ENCODE assay signal across 9 cellular contexts in the genomic region with DNA sequence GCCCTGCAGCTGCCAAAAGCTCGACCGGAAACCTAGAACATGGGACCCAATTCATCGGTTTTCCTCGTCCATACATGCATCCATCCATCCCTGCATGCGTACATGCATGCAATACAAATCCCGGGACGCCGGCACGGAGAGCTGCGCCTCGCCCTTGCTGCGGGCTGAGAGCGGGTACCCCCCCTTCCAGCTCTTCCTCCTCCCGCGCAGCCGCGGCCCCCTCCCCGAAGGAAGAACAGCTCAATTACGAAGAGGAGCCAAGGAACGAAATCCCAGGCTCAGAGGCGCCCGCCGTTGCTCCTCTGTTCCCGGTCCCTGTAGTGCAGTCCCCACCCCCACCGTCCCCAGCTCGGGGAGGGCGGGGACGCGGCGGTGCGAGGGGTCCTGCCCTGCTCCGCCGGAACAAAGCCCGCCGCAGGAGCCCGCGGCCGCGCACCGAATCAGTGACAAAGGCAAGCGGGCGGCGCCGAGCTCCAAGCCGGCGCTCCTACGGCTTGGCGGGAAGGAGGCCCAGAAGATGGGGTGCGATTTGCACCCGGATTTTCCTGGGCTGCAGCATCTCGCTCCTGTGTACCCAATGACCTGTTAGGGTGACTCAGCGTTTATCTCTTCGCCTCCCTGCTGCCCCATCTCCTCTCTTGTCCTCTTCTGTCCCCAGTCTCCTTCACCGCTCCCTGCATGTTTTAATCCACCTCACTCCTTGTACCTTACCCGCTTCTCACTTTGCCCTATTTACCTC. TPM values are rescaled to one million over a fixed set of nuclear protein-coding genes. Genes with fewer than 3 reads are reported as not detected.
DNase-seq lines count a peak whose midpoint lies in the region; ATAC-seq and TF ChIP-seq lines count a peak whose summit lies in the region.
"Had no signal": no experiment of that assay in that cellular context is flagged by ENCODE, and none has a peak within 500 bp of the region (broad histone marks: within the 10 kb centered on the region; RNA-seq: fewer than 3 reads in every experiment).

No MANE protein-coding gene starts in this region.

- H2BK12ac ChIP-seq in neuronal stem cell (ENCODE audit: low read length), result peak overlapping the region; percentile 86

- peaks cover 5% of the 10 kb centered on the region for H3K4me1 Mint-ChIP-seq in endodermal cell
- peaks cover 13% of the 10 kb centered on the region for H3K4me1 Mint-ChIP-seq in activated T-cell treated with anti-CD3 and anti-CD28 coated beads, Interleukin-2, amount 50 U/mL, for 24 hours (ENCODE audit: low read depth)

- peak overlapping the region; percentile 95 for H2BK15ac ChIP-seq in neuronal stem cell (ENCODE audit: low read length)

- ATAC-seq in activated CD4-positive, CD25-positive, alpha-beta regulatory T cell treated with anti-CD3 and anti-CD28 coated beads, Interleukin-2, amount 50 U/mL, for 24 hours, result no peak

- no peaks in the 10 kb centered on the region for H3K9me3 Mint-ChIP-seq in endodermal cell
- no peaks in the 10 kb centered on the region for H3K9me3 Mint-ChIP-seq in activated T-cell treated with anti-CD3 and anti-CD28 coated beads, Interleukin-2, amount 50 U/mL, for 24 hours

- H2BK120ac ChIP-seq in neuronal stem cell (ENCODE audit: low read depth, low read length), result peak overlapping the region; percentile 35

- H3K18ac ChIP-seq in neuronal stem cell (ENCODE audit: low read length), result peak overlapping the region; percentile 98

- H3K79me1 ChIP-seq in neuronal stem cell (ENCODE audit: low read depth, low read length), result no peaks in the 10 kb centered on the region

- H3K27ac ChIP-seq in endodermal cell (ENCODE audit: low read depth, low read length) (peak overlapping the region; percentile 95), neuronal stem cell (replicated peaks; ENCODE audit: low read length) (peak overlapping the region; percentile 63), vagina (no peak overlapping the region)

- H3K4ac ChIP-seq in neuronal stem cell (ENCODE audit: low read length), result peak overlapping the region; percentile 43

- H3K4me3 Mint-ChIP-seq in endodermal cell, result peak overlapping the region; percentile 50
- H3K4me3 Mint-ChIP-seq in activated T-cell treated with anti-CD3 and anti-CD28 coated beads, Interleukin-2, amount 50 U/mL, for 24 hours, result no peak overlapping the region

- TF ChIP-seq CTCF in endodermal cell (conservative IDR thresholded peaks at IDR 0.05) (no peak), vagina (IDR thresholded peaks at IDR 0.05) (no peak)

- peak overlapping the region; percentile 72 for H3K4me3 ChIP-seq in endodermal cell (ENCODE audit: low read length)
- H3K4me3 ChIP-seq in neuronal stem cell (ENCODE audit: low read length in 2 of 2), result peak overlapping the region; percentile 82 to 83
- H3K4me3 ChIP-seq in vagina, result no peak overlapping the region

- H3K36me3 ChIP-seq in endodermal cell (ENCODE audit: control insufficient read depth, insufficient read depth, low read length), result no peaks in the 10 kb centered on the region
- peaks cover 0 to 17% of the 10 kb centered on the region in 2 donors for H3K36me3 ChIP-seq in neuronal stem cell (replicated peaks in 1 of 2; ENCODE audit: control insufficient read depth in 2 of 2, insufficient read depth in 2 of 2, low read length in 2 of 2)
- H3K36me3 ChIP-seq in vagina, result no peaks in the 10 kb centered on the region

- no peak overlapping the region for H2AFZ ChIP-seq in neuronal stem cell (ENCODE audit: low read length)

- peaks cover 95% of the 10 kb centered on the region for H3K27me3 Mint-ChIP-seq in endodermal cell (ENCODE audit: insufficient read depth)
- peaks cover 83% of the 10 kb centered on the region for H3K27me3 Mint-ChIP-seq in activated T-cell treated with anti-CD3 and anti-CD28 coated beads, Interleukin-2, amount 50 U/mL, for 24 hours

- peak overlapping the region; percentile 86 for H3K23ac ChIP-seq in neuronal stem cell (ENCODE audit: low read depth, low read length, poor library complexity)

- H2AK5ac ChIP-seq in neuronal stem cell (ENCODE audit: low read depth, low read length), result peak overlapping the region; percentile 83

- H3K27ac Mint-ChIP-seq in endodermal cell, result peak overlapping the region; percentile 2
- H3K27ac Mint-ChIP-seq in activated T-cell treated with anti-CD3 and anti-CD28 coated beads, Interleukin-2, amount 50 U/mL, for 24 hours, result no peak overlapping the region

- H3K36me3 Mint-ChIP-seq in endodermal cell (ENCODE audit: low read depth), result no peaks in the 10 kb centered on the region
- H3K36me3 Mint-ChIP-seq in activated T-cell treated with anti-CD3 and anti-CD28 coated beads, Interleukin-2, amount 50 U/mL, for 24 hours (ENCODE audit: low read depth), result no peaks in the 10 kb centered on the region

- peaks cover 10% of the 10 kb centered on the region for H3K4me1 ChIP-seq in endodermal cell (ENCODE audit: control insufficient read depth, insufficient read depth, low read length)
- H3K4me1 ChIP-seq in neuronal stem cell (ENCODE audit: control insufficient read depth in 2 of 2, insufficient read depth in 1 of 2, low read depth in 1 of 2, low read length in 2 of 2), result peaks cover 18 to 45% of the 10 kb centered on the region in 2 donors
- H3K4me1 ChIP-seq in vagina, result peaks cover 6% of the 10 kb centered on the region

- peak overlapping the region; percentile 94 for H3K4me2 ChIP-seq in neuronal stem cell (ENCODE audit: insufficient read depth, low read length, poor library complexity, severe bottlenecking)

- H4K8ac ChIP-seq in neuronal stem cell (ENCODE audit: low read depth, low read length), result peak overlapping the region; percentile 77

- DNase-seq in Daoy (ENCODE audit: low read depth) (peak; percentile 58), NCI-H1105 (lab: John Stamatoyannopoulos, UW) (peak; percentile 51), endodermal cell (peak; percentile 88), neuronal stem cell (ENCODE audit: low spot score) (no peak), vagina (ENCODE audit: extremely low spot score in 2 of 2) (no peak), cortex of kidney (lab: John Stamatoyannopoulos, UW) (no peak)
- no peak for DNase-seq in activated T-cell treated with anti-CD3 and anti-CD28 coated beads, Interleukin-2, amount 50 U/mL, for 24 hours
- DNase-seq: NCI-H510A had no signal

- no peak for TF ChIP-seq POLR2A in vagina (IDR thresholded peaks at IDR 0.05)

- H3K9ac ChIP-seq in endodermal cell (ENCODE audit: extremely low read depth, low read length, poor library complexity, severe bottlenecking) (no peak overlapping the region), neuronal stem cell (ENCODE audit: low read depth, low read length, poor library complexity) (peak overlapping the region; percentile 88)

- H4K91ac ChIP-seq in neuronal stem cell (ENCODE audit: low read depth, low read length, poor library complexity), result peak overlapping the region; percentile 86

- intact Hi-C loops in vagina (cut with DNase I), result no loop called here

- no peaks in the 10 kb centered on the region for H3K9me3 ChIP-seq in endodermal cell (ENCODE audit: control insufficient read depth, low read length)
- no peaks in the 10 kb centered on the region for H3K9me3 ChIP-seq in neuronal stem cell (replicated peaks in 1 of 2; ENCODE audit: control insufficient read depth in 2 of 2, insufficient read depth in 1 of 2, low read depth in 1 of 2, low read length in 2 of 2)
- H3K9me3 ChIP-seq in vagina, result no peaks in the 10 kb centered on the region

- H3K27me3 ChIP-seq in endodermal cell (ENCODE audit: control insufficient read depth, insufficient read depth, low read length, poor library complexity, severe bottlenecking), result peaks cover 100% of the 10 kb centered on the region
- peaks cover 0 to 45% (median 2%) of the 10 kb centered on the region in 3 experiments for H3K27me3 ChIP-seq in neuronal stem cell (ENCODE audit: control insufficient read depth in 3 of 3, insufficient read depth in 3 of 3, low read depth in 1 of 3, low read length in 3 of 3)
- H3K27me3 ChIP-seq in vagina, result peaks cover 14% of the 10 kb centered on the region

- 0% methylated on average over 19 to 55 of the region's 55 CpGs for WGBS in endodermal cell (ENCODE audit: insufficient coverage in 1 of 2, insufficient read length in 1 of 2), 2 experiments
- no CpG with 5 or more reads among the region's 55 CpGs for WGBS in neuronal stem cell (ENCODE audit: extremely low coverage in 2 of 2, insufficient read length in 2 of 2, insufficient replicate concordance in 1 of 2), 2 donors

- no peak overlapping the region for H2BK5ac ChIP-seq in neuronal stem cell (ENCODE audit: low read length)

- H3K14ac ChIP-seq in neuronal stem cell (ENCODE audit: low read length), result peak overlapping the region; percentile 79

RNA-seq across cellular contexts. Expression of gene POU3F3, which starts 8.9 kb away (rescaled TPM):
- total RNA-seq in Daoy (2014; rRNA removed; shearing (Covaris generic)), result 5.8 and 6.5 TPM in 2 replicates
- total RNA-seq in endodermal cell, result not detected
- polyA plus RNA-seq in endodermal cell (2013, experiment 1 of 2), result 39.3 TPM
- polyA plus RNA-seq in endodermal cell (2013, experiment 2 of 2), result 35.9 TPM
- polyA plus RNA-seq in neuronal stem cell (2013, experiment 1 of 2), result 3.6 TPM
- 3.4 TPM for polyA plus RNA-seq in neuronal stem cell (2013, experiment 2 of 2)
- total RNA-seq in vagina, result not detected

Comparison
In these comparisons a context has a peak if more than half of its experiments do, and no peak if none do; other contexts are left out.
1. DNase-seq: peak in Daoy (single experiment), NCI-H1105 (single experiment) and endodermal cell (single experiment); none in neuronal stem cell (single experiment), vagina (0 of 2), activated T-cell treated with anti-CD3 and anti-CD28 coated beads, Interleukin-2, amount 50 U/mL, for 24 hours (single experiment) and cortex of kidney (single experiment).
2. H3K4me3 ChIP-seq: peak in endodermal cell (single experiment) and neuronal stem cell (2 of 2); none in vagina (0 of 2).